In genomic region chr1:207026177-207026576, GRCh38 we compare ENCODE assay signal across 11 cellular contexts. TPM values are rescaled to one million over a fixed set of nuclear protein-coding genes. Genes with fewer than 3 reads are reported as not detected.
DNase-seq lines count a peak whose midpoint lies in the region; TF ChIP-seq lines count a peak whose summit lies in the region.
"Had no signal": no experiment of that assay in that cellular context is flagged by ENCODE, and none has a peak within 500 bp of the region (broad histone marks: within the 10 kb centered on the region; RNA-seq: fewer than 3 reads in every experiment).

No MANE protein-coding gene starts in this region.

- no peaks in the 10 kb centered on the region for H3K9me3 ChIP-seq in SJSA1 (replicated peaks)

- 0 out of 2 replicates have a peak overlapping the region, but pooled peaks have one; percentile 7 for H3K27ac ChIP-seq in SJSA1

- no peaks in the 10 kb centered on the region for H3K27me3 ChIP-seq in SJSA1 (replicated peaks)

- TF ChIP-seq CTCF in AG10803 (conservative IDR thresholded peaks at IDR 0.05; ENCODE audit: low read length): no peak
- TF ChIP-seq CTCF in fibroblast of the aortic adventitia (IDR thresholded peaks at IDR 0.05; ENCODE audit: insufficient read depth, low read length): no peak

- peaks cover 47% of the 10 kb centered on the region for H3K4me1 ChIP-seq in SJSA1 (replicated peaks)

- H3K4me3 ChIP-seq in AG10803 (ENCODE audit: low read length) (no peak overlapping the region), SJSA1 (no peak overlapping the region), fibroblast of the aortic adventitia (ENCODE audit: low read depth, low read length) (no peak overlapping the region)

- peak; percentile 37 for DNase-seq in AG10803 (ENCODE audit: low read depth)
- DNase-seq in SJSA1 (ENCODE audit: low read depth in 1 of 2, low spot score in 2 of 2): no peak
- DNase-seq in fibroblast of the aortic adventitia (ENCODE audit: low read depth): peak; percentile 66
- peak; percentile 53 for DNase-seq in renal cortical epithelial cell (ENCODE audit: low read depth)
- no peak for DNase-seq in SK-N-DZ (ENCODE audit: low spot score)
- no peak for DNase-seq in SW 1271 (lab: John Stamatoyannopoulos, UW)
- DNase-seq in effector CD8-positive, alpha-beta T cell (lab: John Stamatoyannopoulos, UW): no peak
- DNase-seq in T1000 (lab: John Stamatoyannopoulos, UW): no peak
- DNase-seq: activated CD4-positive, alpha-beta T cell treated with anti-CD3 and anti-CD28 coated beads, Interleukin-2, amount 10 ng/mL, durations not matched to agents 7 days and 5 days; activated effector memory CD4-positive, alpha-beta T cell treated with Interleukin-2 at 50 U/mL for 16 hours; NCI-H1417 treated with DMSO at 0.1 percent for 48 hours had no signal

- no peaks in the 10 kb centered on the region for H3K36me3 ChIP-seq in SJSA1

RNA-seq across cellular contexts. Expression of gene C1orf116, which starts 6.4 kb away (rescaled TPM):
- 0.03 TPM in 1 of 2 replicates, not detected in the other for total RNA-seq in SJSA1 (2014; rRNA removed; shearing (Covaris generic))
- total RNA-seq in fibroblast of the aortic adventitia (ENCODE audit: low replicate concordance): under 0.01 TPM in 1 of 2 replicates, not detected in the other
- 16.3 and 17.9 TPM in 2 replicates for total RNA-seq in renal cortical epithelial cell
- not detected in 2 replicates for polyA plus RNA-seq in SK-N-DZ (2014; cell fraction: cytosol; rRNA removed)
- polyA plus RNA-seq in SK-N-DZ (2014; cell fraction: nucleus; rRNA removed): not detected in 2 replicates
- total RNA-seq: activated CD4-positive, alpha-beta T cell treated with anti-CD3 and anti-CD28 coated beads, Interleukin-2, amount 10 ng/mL, durations not matched to agents 7 days and 5 days had no signal

RNA-seq across cellular contexts. Expression of gene YOD1, which starts 24.8 kb away (rescaled TPM):
- 5.6 and 9.9 TPM in 2 replicates for total RNA-seq in SJSA1 (2014; rRNA removed; shearing (Covaris generic))
- total RNA-seq in fibroblast of the aortic adventitia (ENCODE audit: low replicate concordance) (3.5 and 10.1 TPM in 2 replicates), renal cortical epithelial cell (15.1 and 15.5 TPM in 2 replicates)
- 8.6 and 9.0 TPM in 2 replicates for polyA plus RNA-seq in SK-N-DZ (2014; cell fraction: cytosol; rRNA removed)
- 5.5 and 8.7 TPM in 2 replicates for polyA plus RNA-seq in SK-N-DZ (2014; cell fraction: nucleus; rRNA removed)

RNA-seq across cellular contexts. Expression of gene PFKFB2, which starts 26.9 kb away (rescaled TPM):
- total RNA-seq in SJSA1 (2014; rRNA removed; shearing (Covaris generic)): 1.5 and 3.8 TPM in 2 replicates
- total RNA-seq in fibroblast of the aortic adventitia (ENCODE audit: low replicate concordance) (6.9 and 9.0 TPM in 2 replicates), renal cortical epithelial cell (10.7 and 15.8 TPM in 2 replicates)
- 1.5 and 1.9 TPM in 2 replicates for polyA plus RNA-seq in SK-N-DZ (2014; cell fraction: cytosol; rRNA removed)
- 1.3 and 3.2 TPM in 2 replicates for polyA plus RNA-seq in SK-N-DZ (2014; cell fraction: nucleus; rRNA removed)

RNA-seq across cellular contexts. Expression of gene FCAMR, which starts 55.9 kb away (rescaled TPM):
- not detected in 2 replicates for total RNA-seq in SJSA1 (2014; rRNA removed; shearing (Covaris generic))
- total RNA-seq in fibroblast of the aortic adventitia (ENCODE audit: low replicate concordance) (not detected in 2 replicates), renal cortical epithelial cell (0.69 and 3.6 TPM in 2 replicates)
- polyA plus RNA-seq in SK-N-DZ (2014; cell fraction: cytosol; rRNA removed): not detected in 2 replicates
- polyA plus RNA-seq in SK-N-DZ (2014; cell fraction: nucleus; rRNA removed): not detected in 2 replicates
- total RNA-seq: activated CD4-positive, alpha-beta T cell treated with anti-CD3 and anti-CD28 coated beads, Interleukin-2, amount 10 ng/mL, durations not matched to agents 7 days and 5 days had no signal

Comparison
In these comparisons a context has a peak if more than half of its experiments do, and no peak if none do; other contexts are left out.
1. DNase-seq: peak in AG10803 (single experiment), fibroblast of the aortic adventitia (single experiment) and renal cortical epithelial cell (single experiment); none in SJSA1 (0 of 2), SK-N-DZ (single experiment), SW 1271 (0 of 2), effector CD8-positive, alpha-beta T cell (single experiment) and T1000 (single experiment).
2. RNA of gene C1orf116, which starts 6.4 kb away (total RNA-seq): 16.3 to 17.9 TPM in renal cortical epithelial cell; 0.03 TPM in SJSA1 and under 0.01 TPM in fibroblast of the aortic adventitia; every median in the first group is over 10 times any median in the second.